Comparison of ENCODE assay signal across 13 cellular contexts in genomic region chr5:139140631-139141071, GRCh38. TPM values are rescaled to one million over a fixed set of nuclear protein-coding genes. Genes with fewer than 3 reads are reported as not detected.
DNase-seq lines count a peak whose midpoint lies in the region; ATAC-seq, FAIRE-seq and TF ChIP-seq lines count a peak whose summit lies in the region.
"Had no signal": no experiment of that assay in that cellular context is flagged by ENCODE, and none has a peak within 500 bp of the region (broad histone marks: within the 10 kb centered on the region; RNA-seq: fewer than 3 reads in every experiment).

No MANE protein-coding gene starts in this region.

- peak; percentile 22 for DNase-seq in GM12891 (ENCODE audit: insufficient read length, low spot score)
- DNase-seq in adipocyte (ENCODE audit: low read depth): peak; percentile 31
- DNase-seq in left ventricle myocardium inferior: no peak
- DNase-seq in activated CD4-positive, alpha-beta T cell treated with anti-CD3 and anti-CD28 coated beads, Interleukin-2, amount 10 ng/mL, durations not matched to agents 7 days and 5 days: no peak
- DNase-seq: activated gamma-delta T cell treated with Interleukin-2 at 50 U/mL for 16 hours, DND-41, NCI-H774 had no signal

- peak; percentile 45 for ATAC-seq in stimulated activated memory B cell treated with anti-CD40 and anti-IgM and Interleukin-4, amounts not matched to agents 10 μg/mL and 1 μg/mL and 100 μg/mL, for 72 hours
- no peak for ATAC-seq in activated CD4-positive, CD25-positive, alpha-beta regulatory T cell treated with anti-CD3 and anti-CD28 coated beads, Interleukin-2, amount 50 U/mL, for 24 hours
- ATAC-seq in HG03108 (IDR thresholded peaks at IDR 0.05; ENCODE audit: unreplicated experiment) (no peak), HG03432 (IDR thresholded peaks at IDR 0.05; ENCODE audit: unreplicated experiment) (no peak)

- peaks cover 11% of the 10 kb centered on the region for H3K36me3 Mint-ChIP-seq in stimulated activated memory B cell treated with anti-CD40 and anti-IgM and Interleukin-4, amounts not matched to agents 10 μg/mL and 1 μg/mL and 100 μg/mL, for 72 hours
- H3K36me3 Mint-ChIP-seq in activated CD4-positive, alpha-beta T cell treated with anti-CD3 and anti-CD28 coated beads, Interleukin-2, amount 10 ng/mL, durations not matched to agents 7 days and 5 days (ENCODE audit: low read depth): no peaks in the 10 kb centered on the region
- H3K36me3 Mint-ChIP-seq: IgD-negative memory B cell had no signal

- peak overlapping the region; percentile 67 for H3K9ac ChIP-seq in adipocyte (ENCODE audit: low read length)

- TF ChIP-seq CTCF in left ventricle myocardium inferior (IDR thresholded peaks at IDR 0.05; ENCODE audit: borderline replicate concordance): no peak

- POLR2A ChIA-PET in activated CD4-positive, alpha-beta T cell treated with anti-CD3 and anti-CD28 coated beads, Interleukin-2, amount 10 ng/mL, durations not matched to agents 7 days and 5 days (lab: Charles Lee): no interaction called here

- H3K4me3 ChIP-seq in adipocyte (ENCODE audit: low read length): peak overlapping the region; percentile 35
- no peak overlapping the region for H3K4me3 ChIP-seq in left ventricle myocardium inferior

- H3K4me1 ChIP-seq in adipocyte (ENCODE audit: control insufficient read depth, insufficient read depth, low read length) (peaks cover 40% of the 10 kb centered on the region), left ventricle myocardium inferior (peaks cover 58% of the 10 kb centered on the region)

- H3K27me3 ChIP-seq in adipocyte (replicated peaks; ENCODE audit: control insufficient read depth, insufficient read depth, low read length) (no peaks in the 10 kb centered on the region), left ventricle myocardium inferior (ENCODE audit: low read depth) (no peaks in the 10 kb centered on the region)

- no peaks in the 10 kb centered on the region for H3K36me3 ChIP-seq in adipocyte (ENCODE audit: control insufficient read depth, insufficient read depth, low read length, severe bottlenecking)
- no peaks in the 10 kb centered on the region for H3K36me3 ChIP-seq in left ventricle myocardium inferior

- H3K9me3 Mint-ChIP-seq in stimulated activated memory B cell treated with anti-CD40 and anti-IgM and Interleukin-4, amounts not matched to agents 10 μg/mL and 1 μg/mL and 100 μg/mL, for 72 hours: no peaks in the 10 kb centered on the region
- H3K9me3 Mint-ChIP-seq in activated CD4-positive, alpha-beta T cell treated with anti-CD3 and anti-CD28 coated beads, Interleukin-2, amount 10 ng/mL, durations not matched to agents 7 days and 5 days: no peaks in the 10 kb centered on the region
- H3K9me3 Mint-ChIP-seq: memory B cell had no signal

- intact Hi-C loops in left ventricle myocardium inferior (cut with micrococcal nuclease): no loop called here

- CTCF ChIA-PET in activated CD4-positive, alpha-beta T cell treated with anti-CD3 and anti-CD28 coated beads, Interleukin-2, amount 10 ng/mL, durations not matched to agents 7 days and 5 days (lab: Charles Lee): interaction anchor here (1.3 kb wide), 1 partner anchor 10 kb away, joined by 3 read pairs; no protein-coding TSS in a partner anchor

- H3K27ac ChIP-seq in left ventricle myocardium inferior (replicated peaks): peak overlapping the region; percentile 85

- H3K4me3 Mint-ChIP-seq in stimulated activated memory B cell treated with anti-CD40 and anti-IgM and Interleukin-4, amounts not matched to agents 10 μg/mL and 1 μg/mL and 100 μg/mL, for 72 hours: no peak overlapping the region
- no peak overlapping the region for H3K4me3 Mint-ChIP-seq in activated CD4-positive, alpha-beta T cell treated with anti-CD3 and anti-CD28 coated beads, Interleukin-2, amount 10 ng/mL, durations not matched to agents 7 days and 5 days
- H3K4me3 Mint-ChIP-seq: memory B cell had no signal

- H3K27ac Mint-ChIP-seq in stimulated activated memory B cell treated with anti-CD40 and anti-IgM and Interleukin-4, amounts not matched to agents 10 μg/mL and 1 μg/mL and 100 μg/mL, for 72 hours: peak overlapping the region; percentile 62
- H3K27ac Mint-ChIP-seq in activated CD4-positive, alpha-beta T cell treated with anti-CD3 and anti-CD28 coated beads, Interleukin-2, amount 10 ng/mL, durations not matched to agents 7 days and 5 days: no peak overlapping the region
- H3K27ac Mint-ChIP-seq: IgD-negative memory B cell, memory B cell had no signal

- no peak for FAIRE-seq in GM12891 (lab: Jason Lieb, UNC)

- peaks cover 37% of the 10 kb centered on the region for H3K4me1 Mint-ChIP-seq in stimulated activated memory B cell treated with anti-CD40 and anti-IgM and Interleukin-4, amounts not matched to agents 10 μg/mL and 1 μg/mL and 100 μg/mL, for 72 hours
- no peaks in the 10 kb centered on the region for H3K4me1 Mint-ChIP-seq in activated CD4-positive, alpha-beta T cell treated with anti-CD3 and anti-CD28 coated beads, Interleukin-2, amount 10 ng/mL, durations not matched to agents 7 days and 5 days

- no peak for TF ChIP-seq POLR2A in GM12891 (IDR thresholded peaks at IDR 0.05; ENCODE audit: low read depth, low read length)

- no peaks in the 10 kb centered on the region for H3K27me3 Mint-ChIP-seq in stimulated activated memory B cell treated with anti-CD40 and anti-IgM and Interleukin-4, amounts not matched to agents 10 μg/mL and 1 μg/mL and 100 μg/mL, for 72 hours
- no peaks in the 10 kb centered on the region for H3K27me3 Mint-ChIP-seq in activated CD4-positive, alpha-beta T cell treated with anti-CD3 and anti-CD28 coated beads, Interleukin-2, amount 10 ng/mL, durations not matched to agents 7 days and 5 days
- H3K27me3 Mint-ChIP-seq: IgD-negative memory B cell, memory B cell had no signal

- no peaks in the 10 kb centered on the region for H3K9me3 ChIP-seq in adipocyte (ENCODE audit: control insufficient read depth, low read length)
- no peaks in the 10 kb centered on the region for H3K9me3 ChIP-seq in left ventricle myocardium inferior (replicated peaks)

TF ChIP-seq in GM12891, 5 proteins besides CTCF, POLR2A, EP300 and RAD21:
- TF ChIP-seq PAX5 (IDR thresholded peaks at IDR 0.05; ENCODE audit: insufficient read depth, low read length, severe bottlenecking) (no peak), POLR2AphosphoS5 (IDR thresholded peaks at IDR 0.05; ENCODE audit: low read depth, low read length) (no peak), SPI1 (IDR thresholded peaks at IDR 0.05; ENCODE audit: low read depth, low read length) (no peak), TAF1 (IDR thresholded peaks at IDR 0.05; ENCODE audit: low read depth, low read length) (no peak), POU2F2 (IDR thresholded peaks at IDR 0.05; ENCODE audit: low read depth, low read length) (no peak)
TF ChIP-seq in GM12891: peak in this region for 0.

RNA-seq across cellular contexts. Expression of gene SIL1, which starts 57.5 kb away (rescaled TPM):
- polyA plus RNA-seq in GM12891 (2012; ENCODE audit: low read depth, missing spikeins): 30.3 TPM
- 39.3 TPM for total RNA-seq in left ventricle myocardium inferior
- 1 to 10 TPM; 9.4 to 9.7 TPM for total RNA-seq in activated CD4-positive, alpha-beta T cell treated with anti-CD3 and anti-CD28 coated beads, Interleukin-2, amount 10 ng/mL, durations not matched to agents 7 days and 5 days

Comparison
In these comparisons a context has a peak if more than half of its experiments do, and no peak if none do; other contexts are left out.
1. DNase-seq: peak in GM12891 (single experiment) and adipocyte (single experiment); none in left ventricle myocardium inferior (single experiment) and activated CD4-positive, alpha-beta T cell treated with anti-CD3 and anti-CD28 coated beads, Interleukin-2, amount 10 ng/mL, durations not matched to agents 7 days and 5 days (single experiment).